Comparison of ENCODE assay signal across 1 cellular context in genomic region chr20:55322745-55323144, GRCh38.
"Had no signal": no experiment of that assay in that cellular context is flagged by ENCODE, and none has a peak within 500 bp of the region (broad histone marks: within the 10 kb centered on the region; RNA-seq: fewer than 3 reads in every experiment).

No MANE protein-coding gene starts in this region.

- H3K9me3 ChIP-seq: MG63 had no signal

- H3K4me3 ChIP-seq: MG63 had no signal

- H3K27me3 ChIP-seq: MG63 had no signal

- H3K36me3 ChIP-seq: MG63 had no signal
